8 cellular contexts compared by ENCODE assay signal in the genomic region with DNA sequence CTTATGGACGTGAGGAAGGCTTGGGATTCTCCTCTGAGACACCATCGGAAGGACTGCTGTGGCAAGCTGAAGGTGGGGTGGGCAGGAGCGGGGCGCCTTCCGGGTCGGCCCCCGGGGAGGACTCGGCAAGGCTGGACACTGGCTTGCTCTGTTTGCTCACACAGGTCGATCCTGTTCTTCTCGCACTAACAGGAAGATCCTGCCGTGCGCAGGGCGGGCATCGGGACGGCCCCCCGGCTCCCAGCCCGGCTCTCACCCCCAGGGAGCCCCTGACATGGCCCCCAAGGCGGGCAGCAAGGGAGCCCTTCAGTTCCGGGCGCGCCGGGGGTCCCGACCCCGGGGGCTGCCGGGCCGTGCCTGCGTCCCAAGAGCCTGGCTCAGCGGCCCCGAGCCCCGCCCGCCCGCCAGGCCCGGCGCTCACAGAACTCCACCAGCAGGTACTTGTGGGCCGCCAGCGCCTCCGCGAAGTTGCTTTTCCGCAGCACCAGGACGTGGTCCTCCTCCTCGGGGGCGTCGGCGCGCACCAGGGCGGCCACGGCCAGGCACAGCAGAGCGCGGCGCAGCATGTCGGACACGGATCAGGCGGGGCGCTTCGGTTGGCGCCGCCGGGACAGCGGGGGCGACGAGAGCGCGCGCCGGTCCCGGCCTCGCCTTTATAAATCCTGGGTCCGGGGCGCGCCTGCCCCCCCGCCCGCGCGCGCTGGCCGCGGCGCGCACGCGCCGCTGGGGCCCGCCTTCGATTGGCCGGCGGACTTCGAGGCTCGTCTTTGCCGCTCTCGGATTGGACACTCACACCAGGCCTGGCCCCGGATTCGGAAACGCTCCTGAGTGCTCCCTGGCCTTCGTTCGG. TPM values are rescaled to one million over a fixed set of nuclear protein-coding genes. Genes with fewer than 3 reads are reported as not detected.
DNase-seq lines count a peak whose midpoint lies in the region; ATAC-seq and TF ChIP-seq lines count a peak whose summit lies in the region.

TSS of gene P4HB (minus strand) at position 630 of the 850 bp plus-strand sequence. CDS start at position 566, 64 bp downstream.

- H3K27ac Mint-ChIP-seq in CD8-positive, alpha-beta memory T cell: peak within 1 kb of the TSS; percentile 95 to 99 (median 98)
- H3K27ac Mint-ChIP-seq in dendritic cell treated with granulocyte-macrophage colony-stimulating factor and Interleukin-4, amounts not matched to agents 40 ng/mL and 50 ng/mL, for 4 days: peak within 1 kb of the TSS; percentile 98

- H3K9me3 ChIP-seq in CD8-positive, alpha-beta memory T cell (ENCODE audit: low read length): no peaks in the 10 kb centered on the region
- no peaks in the 10 kb centered on the region for H3K9me3 ChIP-seq in mesodermal cell (ENCODE audit: control insufficient read depth, low read length)
- no peaks in the 10 kb centered on the region for H3K9me3 ChIP-seq in thyroid gland

- H3K4me1 Mint-ChIP-seq in CD8-positive, alpha-beta memory T cell: peaks cover 27 to 63% (median 39%) of the 10 kb centered on the region in 3 donors
- peaks cover 53% of the 10 kb centered on the region for H3K4me1 Mint-ChIP-seq in dendritic cell treated with granulocyte-macrophage colony-stimulating factor and Interleukin-4, amounts not matched to agents 40 ng/mL and 50 ng/mL, for 4 days (ENCODE audit: low read depth)

- H3K36me3 Mint-ChIP-seq in CD8-positive, alpha-beta memory T cell: peaks cover 0 to 47% (median 0%) of the 10 kb centered on the region in 3 donors
- H3K36me3 Mint-ChIP-seq in dendritic cell treated with granulocyte-macrophage colony-stimulating factor and Interleukin-4, amounts not matched to agents 40 ng/mL and 50 ng/mL, for 4 days (ENCODE audit: low read depth): peaks cover 87% of the 10 kb centered on the region

- peak; percentile 6 for ATAC-seq in GM21717 (IDR thresholded peaks at IDR 0.05; ENCODE audit: unreplicated experiment)
- ATAC-seq in HG03469 (IDR thresholded peaks at IDR 0.05; ENCODE audit: unreplicated experiment): no peak

- TF ChIP-seq CTCF in thyroid gland (IDR thresholded peaks at IDR 0.05): no peak

- peak in 1 of 2 donors; percentile 85 for TF ChIP-seq POLR2A in thyroid gland (IDR thresholded peaks at IDR 0.05)

- DNase-seq in CD8-positive, alpha-beta memory T cell: peak in 1 of 5 donors; percentile 97
- DNase-seq in thyroid gland: no peak
- DNase-seq in NCI-H187 treated with DMSO at 0.1 percent for 48 hours (lab: John Stamatoyannopoulos, UW): no peak

- peak within 1 kb of the TSS; percentile 85 for H3K4me3 ChIP-seq in CD8-positive, alpha-beta memory T cell (ENCODE audit: low read length)
- peak within 1 kb of the TSS; percentile 95 for H3K4me3 ChIP-seq in mesodermal cell (ENCODE audit: extremely low read depth, insufficient read depth, low read length, poor library complexity, severe bottlenecking)
- H3K4me3 ChIP-seq in thyroid gland (replicated peaks in 1 of 3): peak within 1 kb of the TSS; percentile 78 to 99 (median 85)

- peaks cover 0 to 8% of the 10 kb centered on the region in 2 donors for H3K27me3 Mint-ChIP-seq in CD8-positive, alpha-beta memory T cell
- H3K27me3 Mint-ChIP-seq in dendritic cell treated with granulocyte-macrophage colony-stimulating factor and Interleukin-4, amounts not matched to agents 40 ng/mL and 50 ng/mL, for 4 days: no peaks in the 10 kb centered on the region

- peaks cover 16% of the 10 kb centered on the region for H3K36me3 ChIP-seq in CD8-positive, alpha-beta memory T cell (ENCODE audit: insufficient read depth, low read length)
- H3K36me3 ChIP-seq in mesodermal cell (ENCODE audit: control insufficient read depth, insufficient read depth, low read length): peaks cover 75% of the 10 kb centered on the region
- peaks cover 21 to 27% of the 10 kb centered on the region in 2 donors for H3K36me3 ChIP-seq in thyroid gland

- CTCF ChIA-PET in CD8-positive, alpha-beta memory T cell (lab: Charles Lee): interaction anchor here (1.0 to 1.5 kb wide), 3 partner anchors 9 to 158 kb away, joined by 3 to 5 read pairs (median 3); no protein-coding TSS in a partner anchor

- 0% methylated on average over 64 to 90 of the region's 95 CpGs for WGBS in mesodermal cell (ENCODE audit: insufficient coverage in 2 of 2), 2 experiments
- WGBS in thyroid gland, 2 donors: 1 to 2% methylated on average over 12 to 35 of the region's 95 CpGs

- intact Hi-C loops in dendritic cell treated with granulocyte-macrophage colony-stimulating factor and Interleukin-4, amounts not matched to agents 40 ng/mL and 50 ng/mL, for 4 days (cut with micrococcal nuclease): loop anchor here (1.0 to 10.0 kb wide), 3 partner anchors 31 to 65 kb away; partner anchors contain the start of genes ALYREF, ANAPC11 and MAFG
- intact Hi-C loops in thyroid gland (cut with DNase I): loop anchor here (2.0 to 5.0 kb wide), 2 partner anchors 27 to 148 kb away; partner anchors contain the start of genes MCRIP1 and SLC25A10

- H3K9me3 Mint-ChIP-seq in CD8-positive, alpha-beta memory T cell: no peaks in the 10 kb centered on the region
- no peaks in the 10 kb centered on the region for H3K9me3 Mint-ChIP-seq in dendritic cell treated with granulocyte-macrophage colony-stimulating factor and Interleukin-4, amounts not matched to agents 40 ng/mL and 50 ng/mL, for 4 days

- peak within 1 kb of the TSS; percentile 91 to 96 (median 93) for H3K4me3 Mint-ChIP-seq in CD8-positive, alpha-beta memory T cell
- H3K4me3 Mint-ChIP-seq in dendritic cell treated with granulocyte-macrophage colony-stimulating factor and Interleukin-4, amounts not matched to agents 40 ng/mL and 50 ng/mL, for 4 days: peak within 1 kb of the TSS; percentile 97

- peaks cover 30% of the 10 kb centered on the region for H3K4me1 ChIP-seq in CD8-positive, alpha-beta memory T cell (ENCODE audit: insufficient read depth, low read length)
- H3K4me1 ChIP-seq in mesodermal cell (ENCODE audit: control insufficient read depth, insufficient read depth, low read length, poor library complexity, severe bottlenecking) (peaks cover 17% of the 10 kb centered on the region), thyroid gland (peaks cover 20 to 34% of the 10 kb centered on the region in 2 donors)

- POLR2A ChIA-PET in CD8-positive, alpha-beta memory T cell (lab: Charles Lee): interaction anchor here (1.0 to 2.6 kb wide), 8 partner anchors 8 to 176 kb away, joined by 3 to 32 read pairs (median 6); partner anchors contain the start of genes ARHGDIA, ARL16, HGS and MCRIP1

- H3K27me3 ChIP-seq in CD8-positive, alpha-beta memory T cell (ENCODE audit: insufficient read depth, low read length, poor library complexity, severe bottlenecking): no peaks in the 10 kb centered on the region
- no peaks in the 10 kb centered on the region for H3K27me3 ChIP-seq in thyroid gland

- peak within 1 kb of the TSS; percentile 97 for H3K27ac ChIP-seq in CD8-positive, alpha-beta memory T cell (ENCODE audit: low read depth, low read length)
- H3K27ac ChIP-seq in mesodermal cell (ENCODE audit: low read depth, low read length, severe bottlenecking): peak within 1 kb of the TSS; percentile 91
- peak within 1 kb of the TSS; percentile 81 to 89 (median 83) for H3K27ac ChIP-seq in thyroid gland

TF ChIP-seq in PFSK-1, 5 proteins besides CTCF, POLR2A, EP300 and RAD21:
- TF ChIP-seq, protein P1, sequence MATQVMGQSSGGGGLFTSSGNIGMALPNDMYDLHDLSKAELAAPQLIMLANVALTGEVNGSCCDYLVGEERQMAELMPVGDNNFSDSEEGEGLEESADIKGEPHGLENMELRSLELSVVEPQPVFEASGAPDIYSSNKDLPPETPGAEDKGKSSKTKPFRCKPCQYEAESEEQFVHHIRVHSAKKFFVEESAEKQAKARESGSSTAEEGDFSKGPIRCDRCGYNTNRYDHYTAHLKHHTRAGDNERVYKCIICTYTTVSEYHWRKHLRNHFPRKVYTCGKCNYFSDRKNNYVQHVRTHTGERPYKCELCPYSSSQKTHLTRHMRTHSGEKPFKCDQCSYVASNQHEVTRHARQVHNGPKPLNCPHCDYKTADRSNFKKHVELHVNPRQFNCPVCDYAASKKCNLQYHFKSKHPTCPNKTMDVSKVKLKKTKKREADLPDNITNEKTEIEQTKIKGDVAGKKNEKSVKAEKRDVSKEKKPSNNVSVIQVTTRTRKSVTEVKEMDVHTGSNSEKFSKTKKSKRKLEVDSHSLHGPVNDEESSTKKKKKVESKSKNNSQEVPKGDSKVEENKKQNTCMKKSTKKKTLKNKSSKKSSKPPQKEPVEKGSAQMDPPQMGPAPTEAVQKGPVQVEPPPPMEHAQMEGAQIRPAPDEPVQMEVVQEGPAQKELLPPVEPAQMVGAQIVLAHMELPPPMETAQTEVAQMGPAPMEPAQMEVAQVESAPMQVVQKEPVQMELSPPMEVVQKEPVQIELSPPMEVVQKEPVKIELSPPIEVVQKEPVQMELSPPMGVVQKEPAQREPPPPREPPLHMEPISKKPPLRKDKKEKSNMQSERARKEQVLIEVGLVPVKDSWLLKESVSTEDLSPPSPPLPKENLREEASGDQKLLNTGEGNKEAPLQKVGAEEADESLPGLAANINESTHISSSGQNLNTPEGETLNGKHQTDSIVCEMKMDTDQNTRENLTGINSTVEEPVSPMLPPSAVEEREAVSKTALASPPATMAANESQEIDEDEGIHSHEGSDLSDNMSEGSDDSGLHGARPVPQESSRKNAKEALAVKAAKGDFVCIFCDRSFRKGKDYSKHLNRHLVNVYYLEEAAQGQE (IDR thresholded peaks at IDR 0.05; ENCODE audit: insufficient read depth in 1 of 2, low read depth in 2 of 2, low read length in 2 of 2): peak in 1 of 2 experiments; percentile 47; a peak in 1 of 4 replicates
- TF ChIP-seq POLR2AphosphoS5 (IDR thresholded peaks at IDR 0.05; ENCODE audit: low read depth, low read length) (peak; percentile 88; the same call in 1 of the 2 replicates), TAF1 (IDR thresholded peaks at IDR 0.05; ENCODE audit: borderline replicate concordance, insufficient read depth, low read length) (peak; percentile 84), FOXP2 (optimal IDR thresholded peaks at IDR 0.05; ENCODE audit: borderline replicate concordance, extremely low read depth, extremely low read length, insufficient read depth) (no peak), SIN3A (IDR thresholded peaks at IDR 0.05; ENCODE audit: borderline replicate concordance, insufficient read depth, low read length) (0 out of 2 replicates have a peak, but pooled peaks have one; percentile 42)

RNA-seq across cellular contexts. Expression of gene P4HB, which starts in this region (rescaled TPM):
- total RNA-seq in CD8-positive, alpha-beta memory T cell: 100 to 1,000 TPM; 463 to 482 TPM
- polyA plus RNA-seq in CD8-positive, alpha-beta memory T cell: 342 TPM
- polyA plus RNA-seq in PFSK-1 (2012; ENCODE audit: insufficient read length, low read depth): 1,753 TPM
- polyA plus RNA-seq in mesodermal cell (2013, experiment 1 of 2): 764 TPM
- 720 TPM for polyA plus RNA-seq in mesodermal cell (2013, experiment 2 of 2)
- total RNA-seq in thyroid gland: 1,000 to 10,000 TPM in 1 of 4 donors, 100 to 1,000 TPM in 3; 548 to 1,124 (median 681) TPM
